In the genomic region with DNA sequence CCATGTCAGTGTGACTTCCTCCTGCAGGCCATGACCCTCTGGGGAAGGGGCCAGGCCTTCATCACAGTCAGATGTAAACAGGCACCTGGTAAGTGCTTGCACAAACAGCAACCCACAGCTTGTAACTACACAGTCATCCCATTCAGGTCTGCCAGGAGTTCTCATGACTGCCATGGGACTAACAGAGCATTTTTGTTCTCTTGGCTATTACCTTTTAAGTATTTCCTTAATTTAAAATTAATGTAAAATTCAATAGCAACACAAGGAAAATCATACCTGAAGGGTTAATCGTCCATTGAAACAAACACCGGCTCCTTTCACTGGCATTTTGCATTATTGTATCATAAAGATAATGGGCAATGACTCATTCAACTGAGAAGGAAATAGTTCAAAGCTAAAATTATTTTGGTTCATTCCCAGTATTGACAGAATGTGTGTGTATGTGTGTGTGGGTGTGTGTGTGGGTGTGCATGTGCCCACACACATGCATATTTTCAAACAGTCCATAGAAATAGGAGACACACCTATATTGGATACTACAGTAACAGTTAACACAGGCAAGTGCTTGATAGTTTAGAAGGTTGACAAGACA, we compare ENCODE assay signal across 13 cellular contexts.
DNase-seq lines count a peak whose midpoint lies in the region; TF ChIP-seq lines count a peak whose summit lies in the region.
"Had no signal": no experiment of that assay in that cellular context is flagged by ENCODE, and none has a peak within 500 bp of the region (broad histone marks: within the 10 kb centered on the region; RNA-seq: fewer than 3 reads in every experiment).

No MANE protein-coding gene starts in this region.

- H3K4me1 ChIP-seq in KMS-11 (ENCODE audit: low read depth, poor library complexity, severe bottlenecking) (peaks cover 30% of the 10 kb centered on the region), OCI-LY3 (ENCODE audit: low read length) (peaks cover 27% of the 10 kb centered on the region)

- H3K4me3 ChIP-seq in KMS-11 (IDR thresholded peaks at IDR 0.05; ENCODE audit: insufficient read depth, low read depth, low read length) (no peak overlapping the region), OCI-LY3 (ENCODE audit: low read length) (peak overlapping the region; percentile 7; the same call in 1 of the 2 replicates)
- H3K4me3 ChIP-seq: testis had no signal

- H3K4me1 Mint-ChIP-seq in type B pancreatic cell (ENCODE audit: unreplicated experiment): peaks cover 20% of the 10 kb centered on the region
- H3K4me1 Mint-ChIP-seq: naive thymus-derived CD8-positive, alpha-beta T cell had no signal

- H3K9ac ChIP-seq in KMS-11 (no peak overlapping the region), OCI-LY3 (ENCODE audit: low read length) (no peak overlapping the region)

- no peaks in the 10 kb centered on the region for H3K27me3 Mint-ChIP-seq in type B pancreatic cell
- H3K27me3 Mint-ChIP-seq: dendritic cell treated with granulocyte-macrophage colony-stimulating factor and Interleukin-4, amounts not matched to agents 40 ng/mL and 50 ng/mL, for 4 days had no signal

- H2AFZ ChIP-seq in KMS-11 (ENCODE audit: low read depth) (no peak overlapping the region), OCI-LY3 (ENCODE audit: low read depth, low read length) (no peak overlapping the region)

- no peaks in the 10 kb centered on the region for H3K27me3 ChIP-seq in KMS-11 (ENCODE audit: insufficient read depth, low read depth)
- H3K27me3 ChIP-seq in OCI-LY3 (ENCODE audit: low read depth, low read length): peaks cover 57% of the 10 kb centered on the region
- H3K27me3 ChIP-seq: testis had no signal

- peaks cover 14% of the 10 kb centered on the region for H3K9me3 Mint-ChIP-seq in type B pancreatic cell

- no peak overlapping the region for H3K4me3 Mint-ChIP-seq in type B pancreatic cell
- H3K4me3 Mint-ChIP-seq: CD8-positive, alpha-beta T cell; dendritic cell treated with granulocyte-macrophage colony-stimulating factor and Interleukin-4, amounts not matched to agents 40 ng/mL and 50 ng/mL, for 4 days; naive thymus-derived CD8-positive, alpha-beta T cell had no signal

- DNase-seq in kidney tubule cell (ENCODE audit: low spot score) (peak; percentile 50), type B pancreatic cell (ENCODE audit: extremely low spot score, unreplicated experiment) (no peak), midbrain (lab: John Stamatoyannopoulos, UW) (no peak)
- no peak for DNase-seq in stimulated activated CD4-positive, alpha-beta T cell treated with anti-CD3 and anti-CD28 coated beads, Interleukin-12 subunit alpha, Interleukin-12 subunit beta, amount 100 ng/mL, for 4 hours
- DNase-seq in stimulated activated naive CD4-positive, alpha-beta T cell (lab: John Stamatoyannopoulos, UW): no peak
- DNase-seq: CD8-positive, alpha-beta T cell; Kasumi-1; naive thymus-derived CD8-positive, alpha-beta T cell; RPMI8226; testis had no signal

- H3K9me3 ChIP-seq in OCI-LY3 (ENCODE audit: insufficient read depth, low read length): no peaks in the 10 kb centered on the region; the same call in 1 of the 2 replicates
- H3K9me3 ChIP-seq: testis had no signal

- H3K27ac Mint-ChIP-seq in type B pancreatic cell: peak overlapping the region; percentile 60
- H3K27ac Mint-ChIP-seq: CD8-positive, alpha-beta T cell; dendritic cell treated with granulocyte-macrophage colony-stimulating factor and Interleukin-4, amounts not matched to agents 40 ng/mL and 50 ng/mL, for 4 days; naive thymus-derived CD8-positive, alpha-beta T cell had no signal

- H4K20me1 ChIP-seq in KMS-11 (ENCODE audit: insufficient read depth) (no peaks in the 10 kb centered on the region), OCI-LY3 (ENCODE audit: insufficient read depth, low read length) (no peaks in the 10 kb centered on the region)

- no peaks in the 10 kb centered on the region for H3K36me3 Mint-ChIP-seq in type B pancreatic cell
- H3K36me3 Mint-ChIP-seq: CD8-positive, alpha-beta T cell; naive thymus-derived CD8-positive, alpha-beta T cell had no signal

- TF ChIP-seq CTCF in KMS-11 (conservative IDR thresholded peaks at IDR 0.05; ENCODE audit: low read depth, low read length): no peak
- no peak for TF ChIP-seq CTCF in OCI-LY3 (IDR thresholded peaks at IDR 0.05; ENCODE audit: low read depth, low read length)
- TF ChIP-seq CTCF in type B pancreatic cell (conservative IDR thresholded peaks at IDR 0.05): no peak

- no peaks in the 10 kb centered on the region for H3K79me2 ChIP-seq in KMS-11 (ENCODE audit: insufficient read depth, low read depth)
- H3K79me2 ChIP-seq in OCI-LY3 (ENCODE audit: low read length): no peaks in the 10 kb centered on the region

- H3K36me3 ChIP-seq in KMS-11 (ENCODE audit: insufficient read depth): no peaks in the 10 kb centered on the region
- H3K36me3 ChIP-seq in OCI-LY3 (replicated peaks; ENCODE audit: low read depth, low read length): no peaks in the 10 kb centered on the region

- H3K27ac ChIP-seq in KMS-11 (peak overlapping the region; percentile 30; the same call in 1 of the 2 replicates), OCI-LY3 (ENCODE audit: low read length) (peak overlapping the region; percentile 51)
- H3K27ac ChIP-seq: testis had no signal

- H3K4me2 ChIP-seq in KMS-11 (peak overlapping the region; percentile 51), OCI-LY3 (ENCODE audit: low read length) (peak overlapping the region; percentile 32)
